In the genomic region with DNA sequence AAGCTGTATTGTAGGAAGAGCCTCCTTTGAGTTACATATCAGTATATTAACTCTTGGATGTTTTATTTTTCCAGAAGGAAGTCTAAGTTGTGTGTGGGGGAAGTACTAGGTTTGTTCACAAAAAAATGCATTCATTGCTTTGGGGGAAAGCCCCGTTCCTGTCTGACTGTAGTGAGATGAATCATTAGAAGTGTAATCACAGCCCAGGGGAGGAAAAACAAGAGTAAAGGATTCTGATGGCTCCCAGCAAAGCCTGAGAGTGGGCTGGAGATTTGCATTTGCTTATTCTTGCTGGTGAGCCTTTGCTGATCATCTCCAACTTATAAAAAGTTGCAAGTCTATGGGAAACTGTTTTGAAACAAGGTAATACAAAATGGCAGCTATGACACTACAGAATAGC, we compare ENCODE assay signal across 1 cellular context.
TF ChIP-seq lines count a peak whose summit lies in the region.

No MANE protein-coding gene starts in this region.

TF ChIP-seq in HepG2, 621 proteins besides CTCF, POLR2A, EP300 and RAD21 (continued from another document):
- TF ChIP-seq ARNTL (CRISPR knock-in tag; IDR thresholded peaks at IDR 0.05), result no peak
- no peak for TF ChIP-seq PCBP1 (IDR thresholded peaks at IDR 0.05; ENCODE audit: borderline replicate concordance, low read depth, low read length)
- TF ChIP-seq TCF12 (IDR thresholded peaks at IDR 0.05), result no peak
- no peak for TF ChIP-seq TCF12 (CRISPR knock-in tag; IDR thresholded peaks at IDR 0.05)
- no peak for TF ChIP-seq CAMTA2 (CRISPR knock-in tag; IDR thresholded peaks at IDR 0.05; ENCODE audit: borderline replicate concordance)
- no peak for TF ChIP-seq ZNF564 (CRISPR knock-in tag; IDR thresholded peaks at IDR 0.05)
- TF ChIP-seq, protein P1, sequence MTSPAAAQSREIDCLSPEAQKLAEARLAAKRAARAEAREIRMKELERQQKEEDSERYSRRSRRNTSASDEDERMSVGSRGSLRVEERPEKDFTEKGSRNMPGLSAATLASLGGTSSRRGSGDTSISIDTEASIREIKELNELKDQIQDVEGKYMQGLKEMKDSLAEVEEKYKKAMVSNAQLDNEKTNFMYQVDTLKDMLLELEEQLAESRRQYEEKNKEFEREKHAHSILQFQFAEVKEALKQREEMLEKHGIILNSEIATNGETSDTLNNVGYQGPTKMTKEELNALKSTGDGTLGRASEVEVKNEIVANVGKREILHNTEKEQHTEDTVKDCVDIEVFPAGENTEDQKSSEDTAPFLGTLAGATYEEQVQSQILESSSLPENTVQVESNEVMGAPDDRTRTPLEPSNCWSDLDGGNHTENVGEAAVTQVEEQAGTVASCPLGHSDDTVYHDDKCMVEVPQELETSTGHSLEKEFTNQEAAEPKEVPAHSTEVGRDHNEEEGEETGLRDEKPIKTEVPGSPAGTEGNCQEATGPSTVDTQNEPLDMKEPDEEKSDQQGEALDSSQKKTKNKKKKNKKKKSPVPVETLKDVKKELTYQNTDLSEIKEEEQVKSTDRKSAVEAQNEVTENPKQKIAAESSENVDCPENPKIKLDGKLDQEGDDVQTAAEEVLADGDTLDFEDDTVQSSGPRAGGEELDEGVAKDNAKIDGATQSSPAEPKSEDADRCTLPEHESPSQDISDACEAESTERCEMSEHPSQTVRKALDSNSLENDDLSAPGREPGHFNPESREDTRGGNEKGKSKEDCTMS (CRISPR knock-in tag; conservative IDR thresholded peaks at IDR 0.05), result no peak
- no peak for TF ChIP-seq TBX2 (CRISPR knock-in tag; IDR thresholded peaks at IDR 0.05; ENCODE audit: borderline replicate concordance)
- no peak for TF ChIP-seq ZNF30 (CRISPR knock-in tag; IDR thresholded peaks at IDR 0.05)
- TF ChIP-seq, protein P2, sequence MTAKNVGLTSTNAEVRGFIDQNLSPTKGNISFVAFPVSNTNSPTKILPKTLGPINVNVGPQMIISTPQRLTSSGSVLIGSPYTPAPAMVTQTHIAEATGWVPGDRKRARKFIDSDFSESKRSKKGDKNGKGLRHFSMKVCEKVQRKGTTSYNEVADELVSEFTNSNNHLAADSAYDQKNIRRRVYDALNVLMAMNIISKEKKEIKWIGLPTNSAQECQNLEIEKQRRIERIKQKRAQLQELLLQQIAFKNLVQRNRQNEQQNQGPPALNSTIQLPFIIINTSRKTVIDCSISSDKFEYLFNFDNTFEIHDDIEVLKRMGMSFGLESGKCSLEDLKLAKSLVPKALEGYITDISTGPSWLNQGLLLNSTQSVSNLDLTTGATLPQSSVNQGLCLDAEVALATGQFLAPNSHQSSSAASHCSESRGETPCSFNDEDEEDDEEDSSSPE (CRISPR knock-in tag; IDR thresholded peaks at IDR 0.05), result no peak
- TF ChIP-seq YEATS4 (CRISPR knock-in tag; IDR thresholded peaks at IDR 0.05; ENCODE audit: borderline replicate concordance), result no peak
- TF ChIP-seq, protein P3, sequence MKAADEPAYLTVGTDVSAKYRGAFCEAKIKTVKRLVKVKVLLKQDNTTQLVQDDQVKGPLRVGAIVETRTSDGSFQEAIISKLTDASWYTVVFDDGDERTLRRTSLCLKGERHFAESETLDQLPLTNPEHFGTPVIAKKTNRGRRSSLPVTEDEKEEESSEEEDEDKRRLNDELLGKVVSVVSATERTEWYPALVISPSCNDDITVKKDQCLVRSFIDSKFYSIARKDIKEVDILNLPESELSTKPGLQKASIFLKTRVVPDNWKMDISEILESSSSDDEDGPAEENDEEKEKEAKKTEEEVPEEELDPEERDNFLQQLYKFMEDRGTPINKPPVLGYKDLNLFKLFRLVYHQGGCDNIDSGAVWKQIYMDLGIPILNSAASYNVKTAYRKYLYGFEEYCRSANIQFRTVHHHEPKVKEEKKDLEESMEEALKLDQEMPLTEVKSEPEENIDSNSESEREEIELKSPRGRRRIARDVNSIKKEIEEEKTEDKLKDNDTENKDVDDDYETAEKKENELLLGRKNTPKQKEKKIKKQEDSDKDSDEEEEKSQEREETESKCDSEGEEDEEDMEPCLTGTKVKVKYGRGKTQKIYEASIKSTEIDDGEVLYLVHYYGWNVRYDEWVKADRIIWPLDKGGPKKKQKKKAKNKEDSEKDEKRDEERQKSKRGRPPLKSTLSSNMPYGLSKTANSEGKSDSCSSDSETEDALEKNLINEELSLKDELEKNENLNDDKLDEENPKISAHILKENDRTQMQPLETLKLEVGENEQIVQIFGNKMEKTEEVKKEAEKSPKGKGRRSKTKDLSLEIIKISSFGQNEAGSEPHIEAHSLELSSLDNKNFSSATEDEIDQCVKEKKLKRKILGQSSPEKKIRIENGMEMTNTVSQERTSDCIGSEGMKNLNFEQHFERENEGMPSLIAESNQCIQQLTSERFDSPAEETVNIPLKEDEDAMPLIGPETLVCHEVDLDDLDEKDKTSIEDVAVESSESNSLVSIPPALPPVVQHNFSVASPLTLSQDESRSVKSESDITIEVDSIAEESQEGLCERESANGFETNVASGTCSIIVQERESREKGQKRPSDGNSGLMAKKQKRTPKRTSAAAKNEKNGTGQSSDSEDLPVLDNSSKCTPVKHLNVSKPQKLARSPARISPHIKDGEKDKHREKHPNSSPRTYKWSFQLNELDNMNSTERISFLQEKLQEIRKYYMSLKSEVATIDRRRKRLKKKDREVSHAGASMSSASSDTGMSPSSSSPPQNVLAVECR (CRISPR knock-in tag; IDR thresholded peaks at IDR 0.05; ENCODE audit: borderline replicate concordance), result no peak
- TF ChIP-seq RELA (CRISPR knock-in tag; IDR thresholded peaks at IDR 0.05), result no peak
